ENCODE assay signal across 1 cellular context in genomic region chr14:74913986-74914573, GRCh38.
TF ChIP-seq lines count a peak whose summit lies in the region.

No MANE protein-coding gene starts in this region.

TF ChIP-seq in endothelial cell of umbilical vein, 7 proteins besides CTCF, POLR2A, EP300 and RAD21:
- TF ChIP-seq JUN (IDR thresholded peaks at IDR 0.05; ENCODE audit: borderline replicate concordance, insufficient read depth, insufficient read length, low read depth) (no peak), POLR2AphosphoS5 (IDR thresholded peaks at IDR 0.05; ENCODE audit: insufficient read depth, low read depth, low read length) (no peak), GATA2 (IDR thresholded peaks at IDR 0.05; ENCODE audit: insufficient read depth, insufficient read length, low read depth, low read length) (no peak), MYC (IDR thresholded peaks at IDR 0.05; ENCODE audit: low read depth, low read length) (no peak), FOS (IDR thresholded peaks at IDR 0.05; ENCODE audit: borderline replicate concordance, insufficient read depth, low read length) (no peak), EZH2 (IDR thresholded peaks at IDR 0.05; ENCODE audit: borderline replicate concordance, low read depth, low read length, severe bottlenecking) (no peak), MAX (IDR thresholded peaks at IDR 0.05; ENCODE audit: insufficient read depth, insufficient read length) (no peak)
